8 cellular contexts compared by ENCODE assay signal in the genomic region with DNA sequence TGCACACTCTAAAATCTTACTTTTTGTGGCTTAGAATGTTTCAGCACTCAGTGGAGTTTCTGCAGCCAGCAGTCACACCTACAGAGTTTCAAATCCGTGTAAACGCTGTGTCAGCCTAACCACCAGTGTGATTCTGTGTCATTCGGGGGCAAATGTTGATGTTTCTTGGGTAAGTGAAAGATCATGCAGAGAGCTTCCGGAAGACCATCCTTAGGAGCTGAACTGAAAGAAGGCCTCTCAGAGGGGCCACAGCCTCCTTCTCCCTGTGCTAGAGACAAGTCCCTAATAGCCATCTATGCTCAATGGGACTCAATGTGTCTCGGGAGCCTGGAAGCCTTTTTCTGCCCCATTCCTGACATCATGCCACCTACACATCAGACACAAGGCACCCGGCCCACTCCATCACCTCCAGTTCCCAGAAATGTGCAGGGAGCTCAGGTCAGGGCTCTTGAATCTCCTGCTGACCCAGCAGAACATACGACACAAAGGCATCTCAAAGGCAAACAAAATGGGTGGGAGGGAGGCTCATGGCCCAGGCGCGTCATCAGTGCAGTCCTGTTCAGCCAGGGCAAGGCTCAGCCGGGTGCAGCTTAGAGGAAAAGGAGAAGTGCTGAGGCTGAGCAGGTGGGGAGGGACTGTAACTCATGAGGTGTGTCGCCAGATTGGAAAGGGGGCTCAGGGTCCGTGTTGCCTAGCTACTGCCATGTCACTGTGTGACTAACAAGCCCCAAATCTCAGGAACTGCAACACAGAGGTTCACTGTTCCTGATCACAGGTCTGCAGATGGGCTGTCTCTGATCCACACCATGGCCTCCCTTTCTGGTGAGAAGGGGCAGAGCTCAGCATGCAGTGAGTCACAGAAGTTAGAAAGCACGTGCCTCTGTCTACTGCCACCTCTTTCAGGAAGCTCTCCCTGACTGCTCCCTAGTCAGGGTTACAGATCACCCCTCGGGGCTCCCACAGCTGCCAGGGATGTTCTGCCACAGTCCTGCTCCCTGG.
DNase-seq lines count a peak whose midpoint lies in the region; ATAC-seq and TF ChIP-seq lines count a peak whose summit lies in the region.

No MANE protein-coding gene starts in this region.

- peaks cover 5% of the 10 kb centered on the region for H3K4me1 Mint-ChIP-seq in WTC11

- CTCF ChIA-PET in WTC11 (lab: Charles Lee), result interaction anchor here (0.8 to 1.4 kb wide), 2 partner anchors 9 to 39 kb away, joined by 3 to 4 read pairs; no protein-coding TSS in a partner anchor

- H3K27me3 Mint-ChIP-seq in WTC11 (ENCODE audit: low read depth), result peaks cover 5% of the 10 kb centered on the region; the same call in 1 of the 2 replicates

- DNase-seq in CD1c-positive myeloid dendritic cell (ENCODE audit: extremely low spot score) (peak; percentile 96), WTC11 (ENCODE audit: low spot score) (no peak), islet precursor cell (peak; percentile 73), Ammon's horn (ENCODE audit: low spot score) (no peak), DMS114 treated with DMSO at 0.1 percent for 48 hours (lab: John Stamatoyannopoulos, UW; ENCODE audit: unreplicated experiment) (no peak)
- peak; percentile 54 for DNase-seq in stimulated activated naive CD8-positive, alpha-beta T cell treated with anti-CD3 and anti-CD28 coated beads, Interleukin-15, Interleukin-2, amounts not matched to agents 100 U/mL and 50 U/mL, for 24 hours

- no peak overlapping the region for H3K4me3 Mint-ChIP-seq in WTC11

- H3K9me3 Mint-ChIP-seq in WTC11, result no peaks in the 10 kb centered on the region

- no peak overlapping the region for H3K27ac Mint-ChIP-seq in WTC11

- H3K36me3 Mint-ChIP-seq in WTC11, result no peaks in the 10 kb centered on the region

- POLR2A ChIA-PET in WTC11 (lab: Charles Lee), result interaction anchor here (0.6 kb wide), 1 partner anchor 52 kb away, joined by 3 read pairs; no protein-coding TSS in a partner anchor

- no peak for TF ChIP-seq CTCF in WTC11 (IDR thresholded peaks at IDR 0.05)

- ATAC-seq in GM19043 (IDR thresholded peaks at IDR 0.05; ENCODE audit: low read depth, unreplicated experiment) (peak; percentile 82), HG03108 (IDR thresholded peaks at IDR 0.05; ENCODE audit: unreplicated experiment) (peak; percentile 75), WTC11 (peak; percentile 42)
- peak; percentile 83 for ATAC-seq in stimulated activated naive CD8-positive, alpha-beta T cell treated with anti-CD3 and anti-CD28 coated beads, Interleukin-15, Interleukin-2, amounts not matched to agents 100 U/mL and 50 U/mL, for 24 hours

TF ChIP-seq in WTC11, 78 proteins besides CTCF, POLR2A, EP300 and RAD21:
- TF ChIP-seq ATF1 (CRISPR knock-in tag; IDR thresholded peaks at IDR 0.05) (no peak), NFYB (CRISPR knock-in tag; conservative IDR thresholded peaks at IDR 0.05; ENCODE audit: low read depth) (no peak), SOX15 (CRISPR knock-in tag; IDR thresholded peaks at IDR 0.05) (no peak), GABPB1 (CRISPR knock-in tag; IDR thresholded peaks at IDR 0.05) (no peak)
- TF ChIP-seq, protein P1, sequence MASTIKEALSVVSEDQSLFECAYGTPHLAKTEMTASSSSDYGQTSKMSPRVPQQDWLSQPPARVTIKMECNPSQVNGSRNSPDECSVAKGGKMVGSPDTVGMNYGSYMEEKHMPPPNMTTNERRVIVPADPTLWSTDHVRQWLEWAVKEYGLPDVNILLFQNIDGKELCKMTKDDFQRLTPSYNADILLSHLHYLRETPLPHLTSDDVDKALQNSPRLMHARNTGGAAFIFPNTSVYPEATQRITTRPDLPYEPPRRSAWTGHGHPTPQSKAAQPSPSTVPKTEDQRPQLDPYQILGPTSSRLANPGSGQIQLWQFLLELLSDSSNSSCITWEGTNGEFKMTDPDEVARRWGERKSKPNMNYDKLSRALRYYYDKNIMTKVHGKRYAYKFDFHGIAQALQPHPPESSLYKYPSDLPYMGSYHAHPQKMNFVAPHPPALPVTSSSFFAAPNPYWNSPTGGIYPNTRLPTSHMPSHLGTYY (CRISPR knock-in tag; IDR thresholded peaks at IDR 0.05), result no peak
- TF ChIP-seq, protein P2, sequence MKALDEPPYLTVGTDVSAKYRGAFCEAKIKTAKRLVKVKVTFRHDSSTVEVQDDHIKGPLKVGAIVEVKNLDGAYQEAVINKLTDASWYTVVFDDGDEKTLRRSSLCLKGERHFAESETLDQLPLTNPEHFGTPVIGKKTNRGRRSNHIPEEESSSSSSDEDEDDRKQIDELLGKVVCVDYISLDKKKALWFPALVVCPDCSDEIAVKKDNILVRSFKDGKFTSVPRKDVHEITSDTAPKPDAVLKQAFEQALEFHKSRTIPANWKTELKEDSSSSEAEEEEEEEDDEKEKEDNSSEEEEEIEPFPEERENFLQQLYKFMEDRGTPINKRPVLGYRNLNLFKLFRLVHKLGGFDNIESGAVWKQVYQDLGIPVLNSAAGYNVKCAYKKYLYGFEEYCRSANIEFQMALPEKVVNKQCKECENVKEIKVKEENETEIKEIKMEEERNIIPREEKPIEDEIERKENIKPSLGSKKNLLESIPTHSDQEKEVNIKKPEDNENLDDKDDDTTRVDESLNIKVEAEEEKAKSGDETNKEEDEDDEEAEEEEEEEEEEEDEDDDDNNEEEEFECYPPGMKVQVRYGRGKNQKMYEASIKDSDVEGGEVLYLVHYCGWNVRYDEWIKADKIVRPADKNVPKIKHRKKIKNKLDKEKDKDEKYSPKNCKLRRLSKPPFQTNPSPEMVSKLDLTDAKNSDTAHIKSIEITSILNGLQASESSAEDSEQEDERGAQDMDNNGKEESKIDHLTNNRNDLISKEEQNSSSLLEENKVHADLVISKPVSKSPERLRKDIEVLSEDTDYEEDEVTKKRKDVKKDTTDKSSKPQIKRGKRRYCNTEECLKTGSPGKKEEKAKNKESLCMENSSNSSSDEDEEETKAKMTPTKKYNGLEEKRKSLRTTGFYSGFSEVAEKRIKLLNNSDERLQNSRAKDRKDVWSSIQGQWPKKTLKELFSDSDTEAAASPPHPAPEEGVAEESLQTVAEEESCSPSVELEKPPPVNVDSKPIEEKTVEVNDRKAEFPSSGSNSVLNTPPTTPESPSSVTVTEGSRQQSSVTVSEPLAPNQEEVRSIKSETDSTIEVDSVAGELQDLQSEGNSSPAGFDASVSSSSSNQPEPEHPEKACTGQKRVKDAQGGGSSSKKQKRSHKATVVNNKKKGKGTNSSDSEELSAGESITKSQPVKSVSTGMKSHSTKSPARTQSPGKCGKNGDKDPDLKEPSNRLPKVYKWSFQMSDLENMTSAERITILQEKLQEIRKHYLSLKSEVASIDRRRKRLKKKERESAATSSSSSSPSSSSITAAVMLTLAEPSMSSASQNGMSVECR (CRISPR knock-in tag; IDR thresholded peaks at IDR 0.05; ENCODE audit: borderline replicate concordance), result no peak

Comparison
In these comparisons a context has a peak if more than half of its experiments do, and no peak if none do; other contexts are left out.
1. DNase-seq: peak in CD1c-positive myeloid dendritic cell (single experiment), islet precursor cell (single experiment) and stimulated activated naive CD8-positive, alpha-beta T cell treated with anti-CD3 and anti-CD28 coated beads, Interleukin-15, Interleukin-2, amounts not matched to agents 100 U/mL and 50 U/mL, for 24 hours (single experiment); none in WTC11 (single experiment), Ammon's horn (single experiment) and DMS114 treated with DMSO at 0.1 percent for 48 hours (single experiment).
2. Peak in every context shown above with its lines, with median percentiles within 50 percentile points of each other: ATAC-seq.